ENCODE assay signal across 8 cellular contexts in genomic region chr16:21757080-21757671, GRCh38.
A peak's percentile ranks its signal among the peaks of the same experiment; 100 is the strongest.
DNase-seq lines count a peak whose midpoint lies in the region; ATAC-seq, FAIRE-seq and TF ChIP-seq lines count a peak whose summit lies in the region.
"Not testable (repeated sequence)": the region's sequence is repeated elsewhere in the genome, so short reads cannot be mapped to it uniquely, and the experiment has no call there.

No MANE protein-coding gene starts in this region.

- peak; percentile 95 for ATAC-seq in DND-41 (ENCODE audit: insufficient read depth, low read depth)
- ATAC-seq in GM19351 (IDR thresholded peaks at IDR 0.05; ENCODE audit: unreplicated experiment), result peak; percentile 74
- ATAC-seq in GM21786 (IDR thresholded peaks at IDR 0.05; ENCODE audit: unreplicated experiment), result peak; percentile 66
- peak; percentile 75 for ATAC-seq in HG03039 (IDR thresholded peaks at IDR 0.05; ENCODE audit: unreplicated experiment)
- peak; percentile 86 for ATAC-seq in HG03571 (IDR thresholded peaks at IDR 0.05; ENCODE audit: unreplicated experiment)
- ATAC-seq in activated T-cell treated with anti-CD3 and anti-CD28 coated beads, Interleukin-2, amount 50 U/mL, for 72 hours (replicated peaks in 1 of 2), result peak; percentile 71 to 87
- peak; percentile 92 to 98 (median 95) for ATAC-seq in heart right ventricle
- ATAC-seq in pancreas, result peak; percentile 98 to 99 (median 98)

- H3K4me1 Mint-ChIP-seq in activated T-cell treated with anti-CD3 and anti-CD28 coated beads, Interleukin-2, amount 50 U/mL, for 72 hours (ENCODE audit: low read depth), result not testable (repeated sequence)

- H3K4me3 Mint-ChIP-seq in activated T-cell treated with anti-CD3 and anti-CD28 coated beads, Interleukin-2, amount 50 U/mL, for 72 hours, result not testable (repeated sequence)

- H3K4me2 ChIP-seq in DND-41 (ENCODE audit: insufficient read depth, low read length), result not testable (repeated sequence)

- not testable (repeated sequence) for H3K4me3 ChIP-seq in DND-41 (ENCODE audit: low read depth in 1 of 2, low read length in 2 of 2); heart right ventricle; pancreas

- not testable (repeated sequence) for H3K36me3 ChIP-seq in DND-41 (ENCODE audit: insufficient read depth, low read length); heart right ventricle; pancreas

- not testable (repeated sequence) for H3K9me3 ChIP-seq in DND-41 (ENCODE audit: insufficient read depth, low read length, severe bottlenecking); heart right ventricle; pancreas

- intact Hi-C loops in heart right ventricle (cut with DNase I); pancreas (cut with DNase I): not testable (repeated sequence)

- not testable (repeated sequence) for H3K9ac ChIP-seq in DND-41 (ENCODE audit: low read depth, low read length)

- FAIRE-seq in pancreas (lab: Jason Lieb, UNC), result not testable (repeated sequence)

- not testable (repeated sequence) for H3K36me3 Mint-ChIP-seq in activated T-cell treated with anti-CD3 and anti-CD28 coated beads, Interleukin-2, amount 50 U/mL, for 72 hours (ENCODE audit: insufficient read depth in 2 of 2)

- H3K27ac Mint-ChIP-seq in activated T-cell treated with anti-CD3 and anti-CD28 coated beads, Interleukin-2, amount 50 U/mL, for 72 hours, result not testable (repeated sequence)

- not testable (repeated sequence) for H3K27ac ChIP-seq in DND-41 (ENCODE audit: low read length); heart right ventricle; pancreas

- not testable (repeated sequence) for H3K9me3 Mint-ChIP-seq in activated T-cell treated with anti-CD3 and anti-CD28 coated beads, Interleukin-2, amount 50 U/mL, for 72 hours

- not testable (repeated sequence) for H3K79me2 ChIP-seq in DND-41 (ENCODE audit: insufficient read depth, low read length)

- not testable (repeated sequence) for TF ChIP-seq CTCF in DND-41 (IDR thresholded peaks at IDR 0.05; ENCODE audit: borderline replicate concordance, extremely low read depth, low read length, poor library complexity, severe bottlenecking); heart right ventricle (IDR thresholded peaks at IDR 0.05); pancreas (IDR thresholded peaks at IDR 0.05)

- DNase-seq in DND-41; activated T-cell treated with anti-CD3 and anti-CD28 coated beads, Interleukin-2, amount 50 U/mL, for 72 hours; heart right ventricle; pancreas: not testable (repeated sequence)

- not testable (repeated sequence) for H3K27me3 Mint-ChIP-seq in activated T-cell treated with anti-CD3 and anti-CD28 coated beads, Interleukin-2, amount 50 U/mL, for 72 hours (ENCODE audit: low read depth)

- WGBS in heart right ventricle, 2 donors, result 42 to 62% methylated on average over 3 of the region's 31 CpGs
- WGBS in pancreas, 2 donors, result 24 to 36% methylated on average over 2 to 3 of the region's 31 CpGs

- not testable (repeated sequence) for H2AFZ ChIP-seq in DND-41 (ENCODE audit: low read depth, low read length)

- H3K27me3 ChIP-seq in DND-41 (ENCODE audit: insufficient read depth, low read length, poor library complexity); heart right ventricle; pancreas: not testable (repeated sequence)

- H3K4me1 ChIP-seq in DND-41 (ENCODE audit: insufficient read depth, low read length); heart right ventricle; pancreas: not testable (repeated sequence)

- not testable (repeated sequence) for H4K20me1 ChIP-seq in DND-41 (ENCODE audit: insufficient read depth, low read length)
